Comparison of ENCODE assay signal across 23 cellular contexts in the genomic region with DNA sequence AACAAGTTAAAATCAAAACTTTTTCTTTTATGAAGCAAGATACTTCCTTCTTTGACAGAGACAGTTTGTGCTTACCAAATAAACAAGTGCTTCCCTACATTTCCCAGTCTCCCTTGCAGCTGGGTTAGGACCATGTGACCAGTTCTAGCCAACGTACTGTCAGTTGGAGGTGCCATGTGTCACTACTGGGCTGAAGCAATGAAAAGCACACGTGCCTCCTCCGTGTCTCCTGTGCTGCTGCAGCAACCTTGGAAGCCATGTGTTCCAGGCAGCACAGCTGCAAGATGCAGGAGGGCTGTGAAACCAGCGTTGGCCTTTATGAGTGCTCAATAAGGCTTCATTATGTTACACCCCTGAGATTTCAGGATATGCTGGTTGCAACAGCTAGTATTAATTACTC.
"Had no signal": no experiment of that assay in that cellular context is flagged by ENCODE, and none has a peak within 500 bp of the region (broad histone marks: within the 10 kb centered on the region; RNA-seq: fewer than 3 reads in every experiment).

No MANE protein-coding gene starts in this region.

- H3K9me3 Mint-ChIP-seq: nephron; stimulated activated naive B cell treated with anti-CD40 and anti-IgM and Interleukin-4, amounts not matched to agents 10 μg/mL and 1 μg/mL and 100 μg/mL, for 72 hours; stimulated activated naive CD8-positive, alpha-beta T cell treated with anti-CD3 and anti-CD28 coated beads, Interleukin-15, amount 100 ng/mL, for 72 hours had no signal

- H3K36me3 ChIP-seq: left ventricle myocardium inferior, prostate gland, tibial nerve, upper lobe of right lung, vagina had no signal

- H3K79me2 ChIP-seq: parathyroid adenoma had no signal

- H3K9me3 ChIP-seq: left ventricle myocardium inferior, prostate gland, testis, tibial nerve, upper lobe of right lung, vagina had no signal

- H2AFZ ChIP-seq: parathyroid adenoma had no signal

- H3K27ac ChIP-seq: coronary artery, dorsolateral prefrontal cortex, left ventricle myocardium inferior, parathyroid adenoma, prostate gland, testis, tibial nerve, upper lobe of right lung, vagina had no signal

- H3K4me1 ChIP-seq: parathyroid adenoma, prostate gland, testis, tibial nerve, upper lobe of right lung, vagina had no signal

- H3K36me3 Mint-ChIP-seq: naive B cell; stimulated activated naive B cell treated with anti-CD40 and anti-IgM and Interleukin-4, amounts not matched to agents 10 μg/mL and 1 μg/mL and 100 μg/mL, for 72 hours had no signal

- H3K27me3 ChIP-seq: dorsolateral prefrontal cortex, testis, tibial nerve, upper lobe of right lung, vagina had no signal

- H3K4me1 Mint-ChIP-seq: naive B cell; nephron; stimulated activated naive B cell treated with anti-CD40 and anti-IgM and Interleukin-4, amounts not matched to agents 10 μg/mL and 1 μg/mL and 100 μg/mL, for 72 hours; stimulated activated naive CD8-positive, alpha-beta T cell treated with anti-CD3 and anti-CD28 coated beads, Interleukin-15, amount 100 ng/mL, for 72 hours had no signal

- ATAC-seq: sciatic nerve; stimulated activated naive B cell treated with anti-CD40 and anti-IgM and Interleukin-4, amounts not matched to agents 10 μg/mL and 1 μg/mL and 100 μg/mL, for 72 hours; stimulated activated naive CD8-positive, alpha-beta T cell treated with anti-CD3 and anti-CD28 coated beads, Interleukin-15, amount 100 ng/mL, for 72 hours; upper lobe of right lung had no signal

- H3K4me3 Mint-ChIP-seq: naive B cell; nephron; stimulated activated naive B cell treated with anti-CD40 and anti-IgM and Interleukin-4, amounts not matched to agents 10 μg/mL and 1 μg/mL and 100 μg/mL, for 72 hours; stimulated activated naive CD8-positive, alpha-beta T cell treated with anti-CD3 and anti-CD28 coated beads, Interleukin-15, amount 100 ng/mL, for 72 hours had no signal

- H3K4me3 ChIP-seq: coronary artery, dorsolateral prefrontal cortex, left ventricle myocardium inferior, lung, prostate gland, testis, tibial nerve, upper lobe of right lung, vagina had no signal

- H3K27ac Mint-ChIP-seq: naive B cell; nephron; stimulated activated naive B cell treated with anti-CD40 and anti-IgM and Interleukin-4, amounts not matched to agents 10 μg/mL and 1 μg/mL and 100 μg/mL, for 72 hours; stimulated activated naive CD8-positive, alpha-beta T cell treated with anti-CD3 and anti-CD28 coated beads, Interleukin-15, amount 100 ng/mL, for 72 hours had no signal

- DNase-seq: dorsolateral prefrontal cortex; effector CD8-positive, alpha-beta T cell; foreskin melanocyte; islet precursor cell; left ventricle myocardium inferior; mesenchymal stem cell; midbrain; naive B cell; occipital lobe; stimulated activated CD4-positive, alpha-beta T cell treated with anti-CD3 and anti-CD28 coated beads, Interleukin-2, amount 100 ng/mL, for 24 hours; stimulated activated CD4-positive, alpha-beta T cell treated with anti-CD3 and anti-CD28 coated beads, Interleukin-4, amount 100 ng/mL, for 4 hours; stimulated activated naive B cell treated with anti-CD40 and anti-IgM and Interleukin-4, amounts not matched to agents 10 μg/mL and 1 μg/mL and 100 μg/mL, for 72 hours; stimulated activated naive CD8-positive, alpha-beta T cell treated with anti-CD3 and anti-CD28 coated beads, Interleukin-15, amount 100 ng/mL, for 72 hours; testis; upper lobe of right lung had no signal
